Comparison of ENCODE assay signal across 8 cellular contexts in genomic region chr19:55216461-55217198, GRCh38. TPM values are rescaled to one million over a fixed set of nuclear protein-coding genes. Genes with fewer than 3 reads are reported as not detected.
A peak's percentile ranks its signal among the peaks of the same experiment; 100 is the strongest.
DNase-seq lines count a peak whose midpoint lies in the region; ATAC-seq, FAIRE-seq and TF ChIP-seq lines count a peak whose summit lies in the region.

No MANE protein-coding gene starts in this region.

- ATAC-seq in left cardiac atrium: peak; percentile 81 to 95
- peak; percentile 94 to 97 (median 94) for ATAC-seq in pancreas

- intact Hi-C loops in left cardiac atrium (cut with DNase I): loop anchor here in 1 of 2 donors (10.0 kb wide), 1 partner anchor 48 kb away; no protein-coding TSS in a partner anchor
- intact Hi-C loops in pancreas (cut with DNase I): no loop called here
- intact Hi-C loops in uterus (cut with DNase I; ENCODE audit: low total_unique reads): no loop called here

- FAIRE-seq in pancreas (lab: Jason Lieb, UNC) (no peak), GM12891 (lab: Jason Lieb, UNC) (no peak)

- no peaks in the 10 kb centered on the region for H3K27me3 ChIP-seq in SJCRH30
- no peaks in the 10 kb centered on the region for H3K27me3 ChIP-seq in pancreas
- no peaks in the 10 kb centered on the region for H3K27me3 ChIP-seq in uterus

- WGBS in pancreas, 2 donors: 2 to 4% methylated on average over 36 of the region's 36 CpGs

- TF ChIP-seq POLR2A in uterus (IDR thresholded peaks at IDR 0.05) (peak in 1 of 2 donors; percentile 26), GM12891 (IDR thresholded peaks at IDR 0.05; ENCODE audit: low read depth, low read length) (no peak)

- DNase-seq in DMS53 treated with DMSO at 0.1 percent for 48 hours (lab: John Stamatoyannopoulos, UW; ENCODE audit: unreplicated experiment) (peak; percentile 97), MV-4-11 (lab: John Stamatoyannopoulos, UW) (peak; percentile 100), SJCRH30 (peak; percentile 91 to 93), anterior cingulate cortex (lab: John Stamatoyannopoulos, UW) (peak; percentile 4 to 94 (median 74)), left cardiac atrium (peak; percentile 86), pancreas (peak; percentile 77 to 91 (median 86)), uterus (peak; percentile 41 to 47), GM12891 (ENCODE audit: insufficient read length, low spot score) (no peak)

- no peaks in the 10 kb centered on the region for H3K36me3 ChIP-seq in SJCRH30
- no peaks in the 10 kb centered on the region for H3K36me3 ChIP-seq in pancreas
- no peaks in the 10 kb centered on the region for H3K36me3 ChIP-seq in uterus

- H3K4me1 ChIP-seq in SJCRH30: 0 out of 2 replicates have a peak, but pooled peaks cover 2% of the 10 kb centered on the region
- peaks cover 0 to 9% (median 0%) of the 10 kb centered on the region in 3 donors for H3K4me1 ChIP-seq in pancreas
- H3K4me1 ChIP-seq in uterus: no peaks in the 10 kb centered on the region

- TF ChIP-seq CTCF in pancreas (IDR thresholded peaks at IDR 0.05) (no peak), uterus (IDR thresholded peaks at IDR 0.05) (no peak)

- H3K27ac ChIP-seq in SJCRH30 (peak overlapping the region; percentile 19; the same call in 1 of the 2 replicates), pancreas (peak overlapping the region in 2 of 4 donors; percentile 47 to 80), uterus (no peak overlapping the region)

- H3K9me3 ChIP-seq in SJCRH30 (replicated peaks): peaks cover 5% of the 10 kb centered on the region; the same call in 1 of the 2 replicates
- H3K9me3 ChIP-seq in pancreas: no peaks in the 10 kb centered on the region
- H3K9me3 ChIP-seq in uterus: peaks cover 0 to 6% of the 10 kb centered on the region in 2 donors

- peak overlapping the region; percentile 42 for H3K4me3 ChIP-seq in SJCRH30
- peak overlapping the region; percentile 24 to 52 (median 36) for H3K4me3 ChIP-seq in pancreas
- H3K4me3 ChIP-seq in uterus: no peak overlapping the region

TF ChIP-seq in GM12891, 5 proteins besides CTCF, POLR2A, EP300 and RAD21:
- TF ChIP-seq PAX5 (IDR thresholded peaks at IDR 0.05; ENCODE audit: insufficient read depth, low read length, severe bottlenecking) (no peak), POLR2AphosphoS5 (IDR thresholded peaks at IDR 0.05; ENCODE audit: low read depth, low read length) (no peak), SPI1 (IDR thresholded peaks at IDR 0.05; ENCODE audit: low read depth, low read length) (no peak), POU2F2 (IDR thresholded peaks at IDR 0.05; ENCODE audit: low read depth, low read length) (no peak), TAF1 (IDR thresholded peaks at IDR 0.05; ENCODE audit: low read depth, low read length) (no peak)

RNA-seq across cellular contexts. Expression of gene PTPRH, which starts 7.3 kb away (rescaled TPM):
- 0.94 and 1.4 TPM in 2 replicates for total RNA-seq in SJCRH30 (2014; rRNA removed; shearing (Covaris generic))
- total RNA-seq in left cardiac atrium (1 to 10 TPM in 1 of 2 donors, under 1 TPM in 1; 0.74 to 1.5 TPM), pancreas (10 to 100 TPM in 2 of 6 donors, 1 to 10 TPM in 4; 5.1 to 15.3 (median 8.8) TPM), uterus (1 to 10 TPM in 2 of 4 donors, under 1 TPM in 1, not detected in 1; 0.29 to 3.8 (median 3.2) TPM)
- 1 to 10 TPM; 5.8 to 8.0 TPM for polyA plus RNA-seq in pancreas
- polyA plus RNA-seq in GM12891 (2012; ENCODE audit: low read depth, missing spikeins): not detected

RNA-seq across cellular contexts. Expression of gene TMEM86B, which starts 11.9 kb away (rescaled TPM):
- total RNA-seq in SJCRH30 (2014; rRNA removed; shearing (Covaris generic)): 2.3 and 2.5 TPM in 2 replicates
- 1 to 10 TPM; 1.2 to 1.4 TPM for total RNA-seq in left cardiac atrium
- 1 to 10 TPM; 1.0 to 1.8 (median 1.5) TPM for total RNA-seq in pancreas
- polyA plus RNA-seq in pancreas: 10 to 100 TPM; 14.4 to 27.3 TPM
- 1 to 10 TPM in 3 of 4 donors, not detected in 1; 1.8 to 7.9 (median 2.4) TPM for total RNA-seq in uterus
- polyA plus RNA-seq in GM12891 (2012; ENCODE audit: low read depth, missing spikeins): 2.9 TPM

RNA-seq across cellular contexts. Expression of gene SYT5, which starts 36.5 kb away (rescaled TPM):
- total RNA-seq in SJCRH30 (2014; rRNA removed; shearing (Covaris generic)): 0.36 TPM in 1 of 2 replicates, not detected in the other
- total RNA-seq in left cardiac atrium (not detected), pancreas (1 to 10 TPM in 5 of 6 donors, under 1 TPM in 1; 0.88 to 3.7 (median 1.7) TPM), uterus (under 1 TPM in 1 of 4 donors, not detected in 3; 0.35 TPM)
- polyA plus RNA-seq in pancreas: 10 to 100 TPM; 10.6 to 41.1 TPM
- polyA plus RNA-seq in GM12891 (2012; ENCODE audit: low read depth, missing spikeins): 0.10 TPM

RNA-seq across cellular contexts. Expression of gene PPP6R1, which starts 42.2 kb away (rescaled TPM):
- total RNA-seq in SJCRH30 (2014; rRNA removed; shearing (Covaris generic)): 39.5 and 44.9 TPM in 2 replicates
- total RNA-seq in left cardiac atrium: 10 to 100 TPM; 37.8 to 42.4 TPM
- total RNA-seq in pancreas: 10 to 100 TPM; 15.3 to 31.4 (median 18.9) TPM
- polyA plus RNA-seq in pancreas: 10 to 100 TPM; 27.0 to 33.1 TPM
- total RNA-seq in uterus: 10 to 100 TPM in 2 of 4 donors, 1 to 10 TPM in 2; 5.6 to 70.4 (median 16.3) TPM
- 60.0 TPM for polyA plus RNA-seq in GM12891 (2012; ENCODE audit: low read depth, missing spikeins)

RNA-seq across cellular contexts. Expression of gene DNAAF3, which starts 50.2 kb away (rescaled TPM):
- 9.1 and 14.0 TPM in 2 replicates for total RNA-seq in SJCRH30 (2014; rRNA removed; shearing (Covaris generic))
- total RNA-seq in left cardiac atrium: 1 to 10 TPM in 1 of 2 donors, under 1 TPM in 1; 0.41 to 1.1 TPM
- 1 to 10 TPM; 1.2 to 3.2 (median 2.5) TPM for total RNA-seq in pancreas
- polyA plus RNA-seq in pancreas: 1 to 10 TPM; 3.0 to 3.3 TPM
- 1 to 10 TPM in 3 of 4 donors, not detected in 1; 3.1 to 4.4 (median 3.9) TPM for total RNA-seq in uterus
- polyA plus RNA-seq in GM12891 (2012; ENCODE audit: low read depth, missing spikeins): not detected

Comparison
In these comparisons a context has a peak if more than half of its experiments do, and no peak if none do; other contexts are left out.
1. H3K4me3 ChIP-seq: peak in SJCRH30 (single experiment) and pancreas (4 of 4); none in uterus (0 of 2).